In the genomic region with DNA sequence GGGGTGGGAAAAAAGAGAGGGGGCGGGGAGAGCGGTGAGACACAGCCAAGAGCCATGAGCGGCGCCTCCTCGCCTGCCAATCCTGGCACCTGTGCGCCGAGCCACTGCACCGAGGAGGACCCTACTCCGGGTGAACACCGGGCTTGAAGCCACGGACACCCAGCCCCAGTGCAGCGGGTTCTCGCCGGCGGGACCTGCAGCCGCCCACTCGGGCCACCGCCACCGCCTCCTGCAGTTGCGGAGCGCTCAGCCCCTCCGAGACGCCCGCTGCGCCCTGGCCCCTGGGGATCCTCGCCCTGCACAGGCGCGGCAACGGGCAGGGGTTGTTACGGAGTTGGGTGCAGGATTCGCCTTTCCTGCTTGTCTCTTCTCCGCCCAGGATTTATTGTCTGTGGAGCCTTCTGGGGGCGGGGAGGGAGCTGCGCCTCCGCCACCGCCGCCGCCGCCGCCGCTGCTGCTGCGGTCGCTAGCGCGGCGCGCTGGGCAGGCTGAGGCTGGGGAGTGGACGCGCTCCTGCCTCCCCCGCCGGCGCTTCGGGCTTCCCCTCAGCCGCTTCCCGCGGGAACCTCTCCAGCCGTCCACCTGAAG, we compare ENCODE assay signal across 8 cellular contexts. TPM values are rescaled to one million over a fixed set of nuclear protein-coding genes. Genes with fewer than 3 reads are reported as not detected.
DNase-seq lines count a peak whose midpoint lies in the region; ATAC-seq lines count a peak whose summit lies in the region.

A gene (plus strand): TSS at position 76 of the 588 bp plus-strand sequence. CDS start 718 bp downstream, outside the sequence.

- H3K27me3 ChIP-seq in MG63, result peaks cover 42% of the 10 kb centered on the region

- H3K9me3 ChIP-seq in MG63, result no peaks in the 10 kb centered on the region

- H3K4me3 Mint-ChIP-seq in activated T-helper 1 cell treated with anti-CD3 and anti-CD28 coated beads, Interleukin-12 subunit alpha, Interleukin-12 subunit beta, Interleukin-2, Interleukin-4 antibody, amounts not matched to agents 30 ng/mL and 10 ng/mL and 1 ng/mL, durations not matched to agents 14 hours and 24 hours and 36 hours, result peak within 1 kb of the TSS; percentile 76

- no peaks in the 10 kb centered on the region for H3K9me3 Mint-ChIP-seq in activated T-helper 1 cell treated with anti-CD3 and anti-CD28 coated beads, Interleukin-12 subunit alpha, Interleukin-12 subunit beta, Interleukin-2, Interleukin-4 antibody, amounts not matched to agents 30 ng/mL and 10 ng/mL and 1 ng/mL, durations not matched to agents 14 hours and 24 hours and 36 hours

- peak within 1 kb of the TSS; percentile 15 for H3K27ac Mint-ChIP-seq in activated T-helper 1 cell treated with anti-CD3 and anti-CD28 coated beads, Interleukin-12 subunit alpha, Interleukin-12 subunit beta, Interleukin-2, Interleukin-4 antibody, amounts not matched to agents 30 ng/mL and 10 ng/mL and 1 ng/mL, durations not matched to agents 14 hours and 24 hours and 36 hours

- ATAC-seq in GM19397 (IDR thresholded peaks at IDR 0.05; ENCODE audit: unreplicated experiment), result no peak

- intact Hi-C loops in activated T-helper 1 cell treated with anti-CD3 and anti-CD28 coated beads, Interleukin-12 subunit alpha, Interleukin-12 subunit beta, Interleukin-2, Interleukin-4 antibody, amounts not matched to agents 30 ng/mL and 10 ng/mL and 1 ng/mL, durations not matched to agents 14 hours and 24 hours and 36 hours (cut with micrococcal nuclease), result no loop called here
- intact Hi-C loops in head of caudate nucleus (cut with DNase I), result loop anchor here (5.0 kb wide), 1 partner anchor 94 kb away; no protein-coding TSS in a partner anchor

- H3K27me3 Mint-ChIP-seq in activated T-helper 1 cell treated with anti-CD3 and anti-CD28 coated beads, Interleukin-12 subunit alpha, Interleukin-12 subunit beta, Interleukin-2, Interleukin-4 antibody, amounts not matched to agents 30 ng/mL and 10 ng/mL and 1 ng/mL, durations not matched to agents 14 hours and 24 hours and 36 hours (ENCODE audit: insufficient read depth), result peaks cover 38% of the 10 kb centered on the region

- H3K4me3 ChIP-seq in MG63, result peak within 1 kb of the TSS; percentile 27

- no peaks in the 10 kb centered on the region for H3K36me3 Mint-ChIP-seq in activated T-helper 1 cell treated with anti-CD3 and anti-CD28 coated beads, Interleukin-12 subunit alpha, Interleukin-12 subunit beta, Interleukin-2, Interleukin-4 antibody, amounts not matched to agents 30 ng/mL and 10 ng/mL and 1 ng/mL, durations not matched to agents 14 hours and 24 hours and 36 hours (ENCODE audit: low read depth)

- H3K36me3 ChIP-seq in MG63, result no peaks in the 10 kb centered on the region

- DNase-seq in NCI-H2081 (lab: John Stamatoyannopoulos, UW) (peak; percentile 60 to 72), NCI-H2081 treated with DMSO at 0.1 percent for 48 hours (lab: John Stamatoyannopoulos, UW) (no peak), MG63 (no peak), head of caudate nucleus (peak; percentile 26 to 83 (median 69)), occipital lobe (lab: John Stamatoyannopoulos, UW) (peak; percentile 53), activated gamma-delta T cell treated with Interleukin-2 at 50 U/mL for 16 hours (no peak)
- DNase-seq in activated T-helper 1 cell treated with anti-CD3 and anti-CD28 coated beads, Interleukin-12 subunit alpha, Interleukin-12 subunit beta, Interleukin-2, Interleukin-4 antibody, amounts not matched to agents 30 ng/mL and 10 ng/mL and 1 ng/mL, durations not matched to agents 14 hours and 24 hours and 36 hours (ENCODE audit: low spot score), result no peak

- H3K4me1 Mint-ChIP-seq in activated T-helper 1 cell treated with anti-CD3 and anti-CD28 coated beads, Interleukin-12 subunit alpha, Interleukin-12 subunit beta, Interleukin-2, Interleukin-4 antibody, amounts not matched to agents 30 ng/mL and 10 ng/mL and 1 ng/mL, durations not matched to agents 14 hours and 24 hours and 36 hours (ENCODE audit: low read depth), result peaks cover 5% of the 10 kb centered on the region

RNA-seq across cellular contexts. Expression of the gene that starts here (rescaled TPM):
- not detected in 2 replicates for total RNA-seq in MG63 (2014; rRNA removed; shearing (Covaris generic); ENCODE audit: low replicate concordance)
- 0.10 TPM in 1 of 2 replicates, not detected in the other for total RNA-seq in activated T-helper 1 cell treated with anti-CD3 and anti-CD28 coated beads, Interleukin-12 subunit alpha, Interleukin-12 subunit beta, Interleukin-2, Interleukin-4 antibody, amounts not matched to agents 30 ng/mL and 10 ng/mL and 1 ng/mL, durations not matched to agents 14 hours and 24 hours and 36 hours
- 303 TPM for total RNA-seq in occipital lobe

Comparison
In these comparisons a context has a peak if more than half of its experiments do, and no peak if none do; other contexts are left out.
1. RNA of the gene that starts here (total RNA-seq): 303 TPM in occipital lobe (single experiment); 0.10 TPM in activated T-helper 1 cell treated with anti-CD3 and anti-CD28 coated beads, Interleukin-12 subunit alpha, Interleukin-12 subunit beta, Interleukin-2, Interleukin-4 antibody, amounts not matched to agents 30 ng/mL and 10 ng/mL and 1 ng/mL, durations not matched to agents 14 hours and 24 hours and 36 hours and not detected in MG63; every median in the first group is over 100 times any median in the second.
2. DNase-seq: peak in NCI-H2081 (2 of 2), head of caudate nucleus (42 of 42) and occipital lobe (single experiment); none in NCI-H2081 treated with DMSO at 0.1 percent for 48 hours (single experiment), MG63 (single experiment), activated T-helper 1 cell treated with anti-CD3 and anti-CD28 coated beads, Interleukin-12 subunit alpha, Interleukin-12 subunit beta, Interleukin-2, Interleukin-4 antibody, amounts not matched to agents 30 ng/mL and 10 ng/mL and 1 ng/mL, durations not matched to agents 14 hours and 24 hours and 36 hours (single experiment) and activated gamma-delta T cell treated with Interleukin-2 at 50 U/mL for 16 hours (single experiment).